In the genomic region with DNA sequence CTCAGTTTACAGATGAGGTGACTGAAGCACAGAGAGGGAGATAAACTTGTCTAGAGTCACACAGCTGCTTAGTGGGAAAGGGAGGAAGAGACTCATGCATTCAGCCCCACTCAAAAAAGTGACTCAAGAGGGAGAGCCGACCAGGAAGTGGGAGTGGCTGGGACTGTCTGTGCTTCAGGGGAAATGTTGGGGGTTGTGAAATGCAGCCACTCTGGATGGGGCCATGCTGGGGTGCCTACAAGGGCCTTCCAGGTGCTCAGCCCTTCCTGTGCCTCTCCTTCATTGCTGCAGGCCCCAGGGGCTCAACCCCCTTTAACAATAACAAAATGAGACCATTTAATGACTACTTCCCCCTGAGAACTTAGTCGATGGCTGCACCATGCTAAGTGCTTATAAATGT, we compare ENCODE assay signal across 13 cellular contexts. TPM values are rescaled to one million over a fixed set of nuclear protein-coding genes. Genes with fewer than 3 reads are reported as not detected.
DNase-seq lines count a peak whose midpoint lies in the region; ATAC-seq and TF ChIP-seq lines count a peak whose summit lies in the region.
"Had no signal": no experiment of that assay in that cellular context is flagged by ENCODE, and none has a peak within 500 bp of the region (broad histone marks: within the 10 kb centered on the region; RNA-seq: fewer than 3 reads in every experiment).

No MANE protein-coding gene starts in this region.

- H3K4me1 ChIP-seq in left ventricle myocardium inferior, result peaks cover 96% of the 10 kb centered on the region
- peaks cover 6% of the 10 kb centered on the region for H3K4me1 ChIP-seq in OCI-LY3 (ENCODE audit: low read length)
- H3K4me1 ChIP-seq in gastroesophageal sphincter, result peaks cover 3 to 87% (median 18%) of the 10 kb centered on the region in 3 donors
- peaks cover 11% of the 10 kb centered on the region for H3K4me1 ChIP-seq in upper lobe of right lung
- H3K4me1 ChIP-seq: parathyroid adenoma had no signal

- H3K9me3 ChIP-seq in left ventricle myocardium inferior (replicated peaks) (no peaks in the 10 kb centered on the region), OCI-LY3 (ENCODE audit: insufficient read depth, low read length) (no peaks in the 10 kb centered on the region), gastroesophageal sphincter (no peaks in the 10 kb centered on the region), upper lobe of right lung (no peaks in the 10 kb centered on the region)

- H3K27me3 ChIP-seq in left ventricle myocardium inferior (ENCODE audit: low read depth) (no peaks in the 10 kb centered on the region), OCI-LY3 (ENCODE audit: low read depth, low read length) (peaks cover 9% of the 10 kb centered on the region), gastroesophageal sphincter (no peaks in the 10 kb centered on the region), upper lobe of right lung (no peaks in the 10 kb centered on the region)

- no peak for DNase-seq in left ventricle myocardium inferior
- DNase-seq in left cardiac atrium, result no peak
- peak; percentile 66 for DNase-seq in upper lobe of right lung
- DNase-seq in substantia nigra (lab: John Stamatoyannopoulos, UW), result no peak
- DNase-seq in dedifferentiated amniotic fluid mesenchymal stem cell (ENCODE audit: extremely low spot score), result no peak
- no peak for DNase-seq in DMS 273 treated with DMSO at 0.1 percent for 48 hours (lab: John Stamatoyannopoulos, UW)
- DNase-seq: ACHN, erythroblast, NCI-H1105 treated with DMSO at 0.1 percent for 48 hours, RPMI8226 had no signal

- H3K36me3 ChIP-seq in left ventricle myocardium inferior (no peaks in the 10 kb centered on the region), OCI-LY3 (replicated peaks; ENCODE audit: low read depth, low read length) (no peaks in the 10 kb centered on the region), gastroesophageal sphincter (no peaks in the 10 kb centered on the region), upper lobe of right lung (no peaks in the 10 kb centered on the region)

- H3K4me2 ChIP-seq in OCI-LY3 (ENCODE audit: low read length), result no peak overlapping the region

- TF ChIP-seq CTCF in left ventricle myocardium inferior (IDR thresholded peaks at IDR 0.05; ENCODE audit: borderline replicate concordance) (no peak), OCI-LY3 (IDR thresholded peaks at IDR 0.05; ENCODE audit: low read depth, low read length) (no peak), gastroesophageal sphincter (IDR thresholded peaks at IDR 0.05) (no peak), upper lobe of right lung (IDR thresholded peaks at IDR 0.05) (no peak)

- H3K4me3 ChIP-seq in left ventricle myocardium inferior (no peak overlapping the region), OCI-LY3 (ENCODE audit: low read length) (no peak overlapping the region), gastroesophageal sphincter (no peak overlapping the region), upper lobe of right lung (no peak overlapping the region)

- 0 to 16% methylated on average over 1 to 2 of the region's 2 CpGs for WGBS in gastroesophageal sphincter (ENCODE audit: low coverage in 1 of 2), 2 donors

- no peak for ATAC-seq in left cardiac atrium
- no peak for ATAC-seq in gastroesophageal sphincter
- peak; percentile 78 for ATAC-seq in upper lobe of right lung

- no peaks in the 10 kb centered on the region for H3K79me2 ChIP-seq in OCI-LY3 (ENCODE audit: low read length)
- H3K79me2 ChIP-seq: parathyroid adenoma had no signal

- H3K27ac ChIP-seq in left ventricle myocardium inferior (replicated peaks) (peak overlapping the region; percentile 81), OCI-LY3 (ENCODE audit: low read length) (no peak overlapping the region), gastroesophageal sphincter (peak overlapping the region; percentile 59 to 81 (median 78)), upper lobe of right lung (no peak overlapping the region), substantia nigra (ENCODE audit: low read depth, low read length, poor library complexity, severe bottlenecking) (no peak overlapping the region)
- H3K27ac ChIP-seq: parathyroid adenoma had no signal

- no peak for TF ChIP-seq EP300 in gastroesophageal sphincter (IDR thresholded peaks at IDR 0.05)

- no peak for TF ChIP-seq POLR2A in gastroesophageal sphincter (IDR thresholded peaks at IDR 0.05)

- peak overlapping the region; percentile 37; the same call in 1 of the 2 replicates for H2AFZ ChIP-seq in OCI-LY3 (ENCODE audit: low read depth, low read length)
- H2AFZ ChIP-seq: parathyroid adenoma had no signal

- no peaks in the 10 kb centered on the region for H4K20me1 ChIP-seq in OCI-LY3 (ENCODE audit: insufficient read depth, low read length)

- no peak overlapping the region for H3K9ac ChIP-seq in OCI-LY3 (ENCODE audit: low read length)
- H3K9ac ChIP-seq: parathyroid adenoma had no signal

- intact Hi-C loops in left ventricle myocardium inferior (cut with micrococcal nuclease), result no loop called here
- intact Hi-C loops in left cardiac atrium (cut with DNase I), result no loop called here
- intact Hi-C loops in upper lobe of right lung (cut with DNase I), result no loop called here

RNA-seq across cellular contexts. Expression of gene CACNA1C, which starts 41.8 kb away (rescaled TPM):
- total RNA-seq in left ventricle myocardium inferior, result 137 TPM
- 100 to 1,000 TPM in 1 of 2 donors, 10 to 100 TPM in 1; 99.2 to 127 TPM for total RNA-seq in left cardiac atrium
- 10 to 100 TPM; 22.9 to 96.2 (median 41.4) TPM for total RNA-seq in gastroesophageal sphincter
- 15.6 TPM for total RNA-seq in upper lobe of right lung

Comparison
In these comparisons a context has a peak if more than half of its experiments do, and no peak if none do; other contexts are left out.
1. H3K27ac ChIP-seq: peak in left ventricle myocardium inferior (single experiment) and gastroesophageal sphincter (4 of 4); none in OCI-LY3 (single experiment), upper lobe of right lung (single experiment) and substantia nigra (single experiment).